ENCODE assay signal across 8 cellular contexts in genomic region chr6:28895131-28895812, GRCh38. TPM values are rescaled to one million over a fixed set of nuclear protein-coding genes. Genes with fewer than 3 reads are reported as not detected.
DNase-seq lines count a peak whose midpoint lies in the region; ATAC-seq and TF ChIP-seq lines count a peak whose summit lies in the region.

No MANE protein-coding gene starts in this region.

- peak overlapping the region; percentile 98 for H2AFZ ChIP-seq in osteoblast (ENCODE audit: low read length)

- peak overlapping the region; percentile 87 for H3K4me2 ChIP-seq in osteoblast (ENCODE audit: insufficient read depth, low read length)

- H3K27ac Mint-ChIP-seq in activated naive CD8-positive, alpha-beta T cell treated with anti-CD3 and anti-CD28 coated beads, Interleukin-2, amount 10 ng/mL, durations not matched to agents 7 days and 5 days = peak overlapping the region; percentile 97

- peak overlapping the region; percentile 85 for H3K4me3 ChIP-seq in osteoblast (ENCODE audit: insufficient read depth, low read length)
- peak overlapping the region; percentile 87 for H3K4me3 ChIP-seq in thoracic aorta

- ATAC-seq in HG02610 (IDR thresholded peaks at IDR 0.05; ENCODE audit: unreplicated experiment) = peak; percentile 75
- peak; percentile 89 for ATAC-seq in SK-N-SH treated with all-trans-retinoic acid at 6 μM for 48 hours
- peak; percentile 78 for ATAC-seq in activated naive CD8-positive, alpha-beta T cell treated with anti-CD3 and anti-CD28 coated beads, Interleukin-2, amount 10 ng/mL, durations not matched to agents 7 days and 5 days (ENCODE audit: low read depth)
- ATAC-seq in thoracic aorta (ENCODE audit: insufficient number of reproducible peaks, low FRiP score, low read depth) = peak; percentile 86

- H3K79me2 ChIP-seq in osteoblast (ENCODE audit: insufficient read depth, low read length) = no peaks in the 10 kb centered on the region

- H4K20me1 ChIP-seq in osteoblast (ENCODE audit: insufficient read depth, low read length) = no peaks in the 10 kb centered on the region

- intact Hi-C loops in head of caudate nucleus (cut with DNase I) = loop anchor here (5.0 kb wide), 2 partner anchors 47 to 87 kb away; no protein-coding TSS in a partner anchor

- H3K36me3 Mint-ChIP-seq in activated naive CD8-positive, alpha-beta T cell treated with anti-CD3 and anti-CD28 coated beads, Interleukin-2, amount 10 ng/mL, durations not matched to agents 7 days and 5 days = peaks cover 6% of the 10 kb centered on the region

- H3K4me1 ChIP-seq in osteoblast (ENCODE audit: insufficient read depth, low read length) = peaks cover 14% of the 10 kb centered on the region
- peaks cover 7 to 12% of the 10 kb centered on the region in 2 donors for H3K4me1 ChIP-seq in thoracic aorta (ENCODE audit: control insufficient read depth in 1 of 2, low read depth in 2 of 2)

- POLR2A ChIA-PET in GM10248 (lab: Yijun Ruan, JAX) = interaction anchor here (0.5 to 1.6 kb wide), 10 partner anchors 29 to 1800 kb away, joined by 3 to 8 read pairs (median 4); partner anchors contain the start of gene TRIM27
- POLR2A ChIA-PET in activated naive CD8-positive, alpha-beta T cell treated with anti-CD3 and anti-CD28 coated beads, Interleukin-2, amount 10 ng/mL, durations not matched to agents 7 days and 5 days (lab: Charles Lee) = interaction anchor here (0.6 to 5.5 kb wide), 22 partner anchors 11 to 1030 kb away, joined by 3 to 119 read pairs (median 6); partner anchors contain the start of genes TRIM27 and ZSCAN23

- H3K27me3 ChIP-seq in osteoblast (ENCODE audit: insufficient read depth, low read length) (no peaks in the 10 kb centered on the region), thoracic aorta (replicated peaks; ENCODE audit: insufficient read depth) (no peaks in the 10 kb centered on the region)

- H3K27me3 Mint-ChIP-seq in activated naive CD8-positive, alpha-beta T cell treated with anti-CD3 and anti-CD28 coated beads, Interleukin-2, amount 10 ng/mL, durations not matched to agents 7 days and 5 days = no peaks in the 10 kb centered on the region

- H3K27ac ChIP-seq in osteoblast (ENCODE audit: low read depth, low read length) = peak overlapping the region; percentile 95
- peak overlapping the region; percentile 97 to 98 for H3K27ac ChIP-seq in thoracic aorta

- H3K9me3 Mint-ChIP-seq in activated naive CD8-positive, alpha-beta T cell treated with anti-CD3 and anti-CD28 coated beads, Interleukin-2, amount 10 ng/mL, durations not matched to agents 7 days and 5 days = no peaks in the 10 kb centered on the region

- DNase-seq in GM10248 (ENCODE audit: extremely low spot score) (peak; percentile 91), NCI-H1092 treated with DMSO at 0.1 percent for 48 hours (lab: John Stamatoyannopoulos, UW) (peak; percentile 92), head of caudate nucleus (peak; percentile 68 to 95 (median 89)), osteoblast (ENCODE audit: insufficient read length, low spot score, missing footprints) (peak; percentile 97), thoracic aorta (ENCODE audit: low spot score) (peak; percentile 86)
- DNase-seq in activated naive CD8-positive, alpha-beta T cell treated with anti-CD3 and anti-CD28 coated beads, Interleukin-2, amount 10 ng/mL, durations not matched to agents 7 days and 5 days = peak; percentile 80

- TF ChIP-seq CTCF in GM10248 (IDR thresholded peaks at IDR 0.05; ENCODE audit: control extremely low read depth, extremely low read depth, low read depth, missing control alignments) = no peak
- TF ChIP-seq CTCF in osteoblast (IDR thresholded peaks at IDR 0.05; ENCODE audit: extremely low read depth, low read depth, low read length) = no peak
- TF ChIP-seq CTCF in thoracic aorta (IDR thresholded peaks at IDR 0.05) = no peak

- H3K9me3 ChIP-seq in osteoblast (ENCODE audit: low read depth, low read length) (no peaks in the 10 kb centered on the region), thoracic aorta (no peaks in the 10 kb centered on the region)

- H3K4me1 Mint-ChIP-seq in activated naive CD8-positive, alpha-beta T cell treated with anti-CD3 and anti-CD28 coated beads, Interleukin-2, amount 10 ng/mL, durations not matched to agents 7 days and 5 days = peaks cover 19% of the 10 kb centered on the region

- CTCF ChIA-PET in GM10248 (lab: Yijun Ruan, JAX) = interaction anchor here (1.0 to 3.8 kb wide), 2 partner anchors 29 to 57 kb away, joined by 3 to 14 read pairs; no protein-coding TSS in a partner anchor

- H3K4me3 Mint-ChIP-seq in activated naive CD8-positive, alpha-beta T cell treated with anti-CD3 and anti-CD28 coated beads, Interleukin-2, amount 10 ng/mL, durations not matched to agents 7 days and 5 days = peak overlapping the region; percentile 94

- no peaks in the 10 kb centered on the region for H3K36me3 ChIP-seq in osteoblast (ENCODE audit: insufficient read depth, low read length)
- H3K36me3 ChIP-seq in thoracic aorta = no peaks in the 10 kb centered on the region

TF ChIP-seq in SK-N-SH treated with all-trans-retinoic acid at 6 μM for 48 hours, 23 proteins besides CTCF, POLR2A, EP300 and RAD21:
- TF ChIP-seq TOX (CRISPR knock-in tag; IDR thresholded peaks at IDR 0.05; ENCODE audit: borderline replicate concordance) (no peak), GLIS3 (CRISPR knock-in tag; IDR thresholded peaks at IDR 0.05) (no peak)
- TF ChIP-seq, protein P1, sequence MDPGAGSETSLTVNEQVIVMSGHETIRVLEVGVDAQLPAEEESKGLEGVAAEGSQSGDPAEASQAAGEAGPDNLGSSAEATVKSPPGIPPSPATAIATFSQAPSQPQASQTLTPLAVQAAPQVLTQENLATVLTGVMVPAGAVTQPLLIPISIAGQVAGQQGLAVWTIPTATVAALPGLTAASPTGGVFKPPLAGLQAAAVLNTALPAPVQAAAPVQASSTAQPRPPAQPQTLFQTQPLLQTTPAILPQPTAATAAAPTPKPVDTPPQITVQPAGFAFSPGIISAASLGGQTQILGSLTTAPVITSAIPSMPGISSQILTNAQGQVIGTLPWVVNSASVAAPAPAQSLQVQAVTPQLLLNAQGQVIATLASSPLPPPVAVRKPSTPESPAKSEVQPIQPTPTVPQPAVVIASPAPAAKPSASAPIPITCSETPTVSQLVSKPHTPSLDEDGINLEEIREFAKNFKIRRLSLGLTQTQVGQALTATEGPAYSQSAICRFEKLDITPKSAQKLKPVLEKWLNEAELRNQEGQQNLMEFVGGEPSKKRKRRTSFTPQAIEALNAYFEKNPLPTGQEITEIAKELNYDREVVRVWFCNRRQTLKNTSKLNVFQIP (CRISPR knock-in tag; IDR thresholded peaks at IDR 0.05; ENCODE audit: borderline replicate concordance, low read depth) = no peak

RNA-seq across cellular contexts. Expression of gene TRIM27, which starts 28.5 kb away (rescaled TPM):
- total RNA-seq in activated naive CD8-positive, alpha-beta T cell treated with anti-CD3 and anti-CD28 coated beads, Interleukin-2, amount 10 ng/mL, durations not matched to agents 7 days and 5 days = 10 to 100 TPM; 64.4 to 67.1 TPM
- total RNA-seq in osteoblast (53.6 and 63.6 TPM in 2 replicates), thoracic aorta (10 to 100 TPM; 61.9 to 86.2 TPM)

Comparison
In these comparisons a context has a peak if more than half of its experiments do, and no peak if none do; other contexts are left out.
1. Peak in every context shown above with its lines: DNase-seq, ATAC-seq, H3K4me3 ChIP-seq and H3K27ac ChIP-seq.